Comparison of ENCODE assay signal across 21 cellular contexts in genomic region chr10:63689768-63690167, GRCh38.
DNase-seq lines count a peak whose midpoint lies in the region; ATAC-seq and TF ChIP-seq lines count a peak whose summit lies in the region.
"Had no signal": no experiment of that assay in that cellular context is flagged by ENCODE, and none has a peak within 500 bp of the region (broad histone marks: within the 10 kb centered on the region; RNA-seq: fewer than 3 reads in every experiment).

No MANE protein-coding gene starts in this region.

- H3K4me2 ChIP-seq in Karpas-422 (ENCODE audit: low read depth, low read length, poor library complexity, severe bottlenecking) = peak overlapping the region; percentile 72

- H3K9me3 ChIP-seq in Karpas-422 (ENCODE audit: low read length) (no peaks in the 10 kb centered on the region), right lobe of liver (no peaks in the 10 kb centered on the region)
- H3K9me3 ChIP-seq: MG63 had no signal

- H3K4me3 ChIP-seq in Karpas-422 (ENCODE audit: low read length) = peak overlapping the region; percentile 44
- no peak overlapping the region for H3K4me3 ChIP-seq in H7 (ENCODE audit: insufficient read depth, low read depth, low read length)
- no peak overlapping the region for H3K4me3 ChIP-seq in right lobe of liver
- H3K4me3 ChIP-seq: GM23248, HAP-1, MG63 had no signal

- TF ChIP-seq POLR2A in right lobe of liver (IDR thresholded peaks at IDR 0.05) = no peak

- H3K36me3 ChIP-seq in Karpas-422 (ENCODE audit: insufficient read depth, low read length) (no peaks in the 10 kb centered on the region), H7 (replicated peaks; ENCODE audit: control insufficient read depth, insufficient read depth, low read length) (no peaks in the 10 kb centered on the region), right lobe of liver (no peaks in the 10 kb centered on the region)
- H3K36me3 ChIP-seq: HAP-1, MG63 had no signal

- TF ChIP-seq CTCF in GM10266 (IDR thresholded peaks at IDR 0.05; ENCODE audit: control insufficient read depth, insufficient read depth, low read depth, missing control alignments) = no peak
- no peak for TF ChIP-seq CTCF in GM20000 (IDR thresholded peaks at IDR 0.05; ENCODE audit: extremely low read depth, missing control alignments)
- no peak for TF ChIP-seq CTCF in right lobe of liver (IDR thresholded peaks at IDR 0.05)

- H2AFZ ChIP-seq in Karpas-422 (ENCODE audit: low read length) = no peak overlapping the region
- H2AFZ ChIP-seq: GM23248 had no signal

- no peaks in the 10 kb centered on the region for H3K79me2 ChIP-seq in Karpas-422 (ENCODE audit: low read length)

- DNase-seq in GM10266 (ENCODE audit: extremely low spot score) (peak; percentile 25), GM20000 (ENCODE audit: low spot score) (peak; percentile 25), Karpas-422 (peak; percentile 94), H7 (no peak), T-helper 1 cell (no peak), right lobe of liver (no peak)
- DNase-seq: 8988T; AML-193; C1 segment of cervical spinal cord; CD8-positive, alpha-beta T cell; GM23248; MG63; NCI-H1417; NCI-H1694 treated with DMSO at 0.1 percent for 48 hours; NCI-H446; NCI-H526 treated with DMSO at 0.1 percent for 48 hours; T1000 had no signal

- intact Hi-C loops in right lobe of liver (cut with DNase I) = no loop called here

- no peaks in the 10 kb centered on the region for H3K9me2 ChIP-seq in Karpas-422 (replicated peaks; ENCODE audit: insufficient read depth, low read length)

- H4K20me1 ChIP-seq in Karpas-422 (ENCODE audit: insufficient read depth, low read depth, low read length) = no peaks in the 10 kb centered on the region

- H3K27me3 ChIP-seq in Karpas-422 (ENCODE audit: low read length) (no peaks in the 10 kb centered on the region), H7 (ENCODE audit: control insufficient read depth, insufficient read depth, low read length) (no peaks in the 10 kb centered on the region), right lobe of liver (no peaks in the 10 kb centered on the region)
- H3K27me3 ChIP-seq: MG63 had no signal

- H3K9ac ChIP-seq in Karpas-422 (ENCODE audit: low read length) = peak overlapping the region; percentile 29; the same call in 1 of the 2 replicates
- H3K9ac ChIP-seq: GM23248 had no signal

- H3K27ac ChIP-seq in Karpas-422 (ENCODE audit: low read length) = peak overlapping the region; percentile 95
- no peak overlapping the region for H3K27ac ChIP-seq in right lobe of liver
- H3K27ac ChIP-seq: GM23248 had no signal

- ATAC-seq in HG02885 (IDR thresholded peaks at IDR 0.05; ENCODE audit: poor library complexity, unreplicated experiment) (peak; percentile 76), HG02678 (IDR thresholded peaks at IDR 0.05; ENCODE audit: unreplicated experiment) (no peak), right lobe of liver (no peak)
- ATAC-seq: CD8-positive, alpha-beta T cell; Right ventricle myocardium inferior had no signal

- H3K4me1 ChIP-seq in Karpas-422 (ENCODE audit: low read length) (peaks cover 80% of the 10 kb centered on the region), right lobe of liver (peaks cover 0 to 9% (median 0%) of the 10 kb centered on the region in 4 donors)
- H3K4me1 ChIP-seq: HAP-1 had no signal

Comparison
In these comparisons a context has a peak if more than half of its experiments do, and no peak if none do; other contexts are left out.
1. DNase-seq: peak in GM10266 (single experiment), GM20000 (single experiment) and Karpas-422 (single experiment); none in H7 (single experiment), T-helper 1 cell (0 of 5) and right lobe of liver (0 of 3).